Comparison of ENCODE assay signal across 9 cellular contexts in genomic region chr15:57708047-57708446, GRCh38. TPM values are rescaled to one million over a fixed set of nuclear protein-coding genes. Genes with fewer than 3 reads are reported as not detected.
DNase-seq lines count a peak whose midpoint lies in the region; ATAC-seq and TF ChIP-seq lines count a peak whose summit lies in the region.
"Had no signal": no experiment of that assay in that cellular context is flagged by ENCODE, and none has a peak within 500 bp of the region (broad histone marks: within the 10 kb centered on the region; RNA-seq: fewer than 3 reads in every experiment).

No MANE protein-coding gene starts in this region.

- no peaks in the 10 kb centered on the region for H3K9me3 ChIP-seq in BE2C
- no peaks in the 10 kb centered on the region for H3K9me3 ChIP-seq in Loucy (ENCODE audit: insufficient read depth, low read depth, low read length)

- peaks cover 27 to 56% (median 43%) of the 10 kb centered on the region in 3 donors for H3K4me1 Mint-ChIP-seq in naive B cell

- peaks cover 36% of the 10 kb centered on the region for H4K20me1 ChIP-seq in Loucy (ENCODE audit: insufficient read depth, low read length, poor library complexity, severe bottlenecking)

- H3K9me3 Mint-ChIP-seq in naive B cell: no peaks in the 10 kb centered on the region

- H3K79me2 ChIP-seq in Loucy (ENCODE audit: insufficient read depth, low read length): peaks cover 59% of the 10 kb centered on the region

- no peaks in the 10 kb centered on the region for H3K27me3 Mint-ChIP-seq in naive B cell

- peak overlapping the region; percentile 84 for H3K4me2 ChIP-seq in Loucy (ENCODE audit: low read depth, low read length, poor library complexity, severe bottlenecking)

- H3K9me2 ChIP-seq in Loucy (replicated peaks; ENCODE audit: low read depth, low read length): no peaks in the 10 kb centered on the region

- H3K36me3 Mint-ChIP-seq in naive B cell: peaks cover 20 to 21% of the 10 kb centered on the region in 2 donors

- peaks cover 36% of the 10 kb centered on the region for H3K36me3 ChIP-seq in BE2C
- H3K36me3 ChIP-seq in Loucy (ENCODE audit: insufficient read depth, low read length): peaks cover 25% of the 10 kb centered on the region; the same call in 1 of the 2 replicates

- H3K4me3 ChIP-seq in BE2C (ENCODE audit: low read depth, low read length) (peak overlapping the region; percentile 98), Loucy (ENCODE audit: low read length, poor library complexity, severe bottlenecking) (peak overlapping the region; percentile 82)

- H3K4me1 ChIP-seq in BE2C (peaks cover 4% of the 10 kb centered on the region), Loucy (ENCODE audit: insufficient read depth, low read length, poor library complexity, severe bottlenecking) (peaks cover 47% of the 10 kb centered on the region)

- no peaks in the 10 kb centered on the region for H3K27me3 ChIP-seq in BE2C
- H3K27me3 ChIP-seq in Loucy (ENCODE audit: insufficient read depth, low read length, poor library complexity, severe bottlenecking): peaks cover 23% of the 10 kb centered on the region

- DNase-seq in BE2C (no peak), dedifferentiated amniotic fluid mesenchymal stem cell (ENCODE audit: extremely low spot score) (peak; percentile 31), naive B cell (no peak), HPDE6-E6E7 (ENCODE audit: extremely low spot score) (no peak), NCI-H748 (lab: John Stamatoyannopoulos, UW; ENCODE audit: unreplicated experiment) (no peak), NOMO-1 (lab: John Stamatoyannopoulos, UW; ENCODE audit: unreplicated experiment in 2 of 2) (no peak)
- DNase-seq: nucleus accumbens had no signal

- ATAC-seq in naive B cell (ENCODE audit: low read depth in 2 of 2) (no peak), HG03196 (IDR thresholded peaks at IDR 0.05; ENCODE audit: unreplicated experiment) (no peak)

- TF ChIP-seq CTCF in BE2C (IDR thresholded peaks at IDR 0.05; ENCODE audit: low read depth, low read length) (no peak), Loucy (conservative IDR thresholded peaks at IDR 0.05; ENCODE audit: low read length) (no peak)

- H3F3A ChIP-seq in Loucy (ENCODE audit: low read depth): no peaks in the 10 kb centered on the region

- peak overlapping the region; percentile 91 for H3K9ac ChIP-seq in Loucy (ENCODE audit: low read depth, low read length, poor library complexity, severe bottlenecking)

- no peak overlapping the region for H2AFZ ChIP-seq in Loucy (ENCODE audit: low read length)

- peak overlapping the region; percentile 83 to 94 (median 92) for H3K4me3 Mint-ChIP-seq in naive B cell

- H3K27ac Mint-ChIP-seq in naive B cell: peak overlapping the region; percentile 93 to 99 (median 96)

RNA-seq across cellular contexts. Expression of gene POLR2M, which starts 1.5 kb away (rescaled TPM):
- 43.1 TPM for polyA plus RNA-seq in BE2C (2012; ENCODE audit: insufficient read depth, insufficient read length, low read depth)
- 10 to 100 TPM; 62.5 to 75.8 (median 73.1) TPM for polyA plus RNA-seq in naive B cell (ENCODE audit: low read depth in 6 of 6)
